12 cellular contexts compared by ENCODE assay signal in the genomic region with DNA sequence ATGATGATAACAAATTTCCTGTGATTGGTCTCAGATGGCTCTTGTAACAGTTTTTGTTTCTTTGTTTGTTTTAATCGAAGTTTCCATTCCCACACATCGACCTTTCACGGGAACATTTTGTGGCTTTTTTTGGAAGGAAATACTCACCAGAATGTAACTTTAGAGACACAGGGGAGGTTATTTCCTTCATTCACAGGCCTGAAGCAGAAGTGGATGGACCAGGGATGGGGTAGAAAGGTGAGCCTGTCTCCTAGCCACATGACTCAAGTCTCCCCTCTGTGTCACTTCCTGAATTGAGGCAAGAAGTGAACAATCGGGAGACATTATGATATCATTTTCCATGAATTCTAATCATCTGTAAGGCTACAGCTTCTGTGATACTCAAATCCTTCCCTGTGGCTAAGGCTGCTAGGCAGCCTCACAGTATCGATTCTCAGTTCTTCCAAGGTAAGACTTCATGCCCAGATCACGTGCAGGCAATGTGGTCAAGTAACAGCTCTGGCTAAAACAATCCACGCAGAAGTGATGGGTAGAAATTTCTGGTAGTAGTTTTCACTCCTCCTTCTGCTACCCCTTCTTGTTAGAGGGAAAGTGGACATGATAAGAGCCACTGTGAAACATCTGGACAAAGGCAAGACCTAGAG.
DNase-seq lines count a peak whose midpoint lies in the region; ATAC-seq, FAIRE-seq and TF ChIP-seq lines count a peak whose summit lies in the region.
"Had no signal": no experiment of that assay in that cellular context is flagged by ENCODE, and none has a peak within 500 bp of the region (broad histone marks: within the 10 kb centered on the region; RNA-seq: fewer than 3 reads in every experiment).

No MANE protein-coding gene starts in this region.

- DNase-seq in Daoy (ENCODE audit: low read depth): peak; percentile 49
- no peak for DNase-seq in SK-N-SH
- peak; percentile 32 for DNase-seq in endothelial cell of umbilical vein (ENCODE audit: low read depth, low spot score)
- DNase-seq in non-pigmented ciliary epithelial cell (ENCODE audit: low read depth): peak; percentile 70
- no peak for DNase-seq in CD4-positive, alpha-beta T cell
- no peak for DNase-seq in NCI-H2029 (lab: John Stamatoyannopoulos, UW)
- DNase-seq in NCI-H345 treated with DMSO at 0.1 percent for 48 hours (lab: John Stamatoyannopoulos, UW; ENCODE audit: unreplicated experiment): no peak
- no peak for DNase-seq in NCI-H1048 (lab: John Stamatoyannopoulos, UW)
- DNase-seq: CD4-positive, alpha-beta memory T cell; NK-92 treated with Interleukin-12 subunit alpha and Interleukin-12 subunit beta, amount 100 ng/mL, for 24 hours; T1000 had no signal

- H4K20me1 ChIP-seq in SK-N-SH (ENCODE audit: insufficient read depth) (no peaks in the 10 kb centered on the region), endothelial cell of umbilical vein (replicated peaks; ENCODE audit: control insufficient read depth, extremely low read depth, insufficient read depth, low read length) (no peaks in the 10 kb centered on the region)

- no peaks in the 10 kb centered on the region for H3K27me3 ChIP-seq in SK-N-SH (ENCODE audit: insufficient read depth)
- no peaks in the 10 kb centered on the region for H3K27me3 ChIP-seq in endothelial cell of umbilical vein (ENCODE audit: control insufficient read depth in 2 of 2, insufficient read depth in 2 of 2, low read length in 2 of 2)
- H3K27me3 ChIP-seq in CD4-positive, alpha-beta T cell (ENCODE audit: control insufficient read depth, insufficient read depth, low read length): no peaks in the 10 kb centered on the region

- H3K4me2 ChIP-seq in SK-N-SH: peak overlapping the region; percentile 16
- no peak overlapping the region for H3K4me2 ChIP-seq in endothelial cell of umbilical vein (ENCODE audit: insufficient read depth, low read length)

- no peak overlapping the region for H3K4me3 Mint-ChIP-seq in CD4-positive, alpha-beta T cell
- H3K4me3 Mint-ChIP-seq: CD4-positive, alpha-beta memory T cell had no signal

- no peaks in the 10 kb centered on the region for H3K9me2 ChIP-seq in SK-N-SH

- H3K9me3 Mint-ChIP-seq in CD4-positive, alpha-beta T cell: no peaks in the 10 kb centered on the region
- H3K9me3 Mint-ChIP-seq: CD4-positive, alpha-beta memory T cell had no signal

- POLR2A ChIA-PET in SK-N-SH (lab: Yijun Ruan, JAX): no interaction called here
- POLR2A ChIA-PET in endothelial cell of umbilical vein (lab: Charles Lee): no interaction called here
- POLR2A ChIA-PET in CD4-positive, alpha-beta T cell (lab: Charles Lee): no interaction called here

- no peaks in the 10 kb centered on the region for H3K9me1 ChIP-seq in endothelial cell of umbilical vein (replicated peaks; ENCODE audit: control insufficient read depth, extremely low read depth, insufficient read depth, low read length)

- H3K9ac ChIP-seq in SK-N-SH (peak overlapping the region; percentile 33; the same call in 1 of the 2 replicates), endothelial cell of umbilical vein (replicated peaks; ENCODE audit: extremely low read depth, insufficient read depth, low read length) (no peak overlapping the region)

- peaks cover 19% of the 10 kb centered on the region for H3F3A ChIP-seq in SK-N-SH (replicated peaks; ENCODE audit: insufficient read depth)

- TF ChIP-seq CTCF in SK-N-SH (IDR thresholded peaks at IDR 0.05) (no peak), endothelial cell of umbilical vein (IDR thresholded peaks at IDR 0.05; ENCODE audit: extremely low read depth in 1 of 2, insufficient read depth in 1 of 2, low read depth in 1 of 2, low read length in 2 of 2) (no peak)
- no peak for TF ChIP-seq CTCF in CD4-positive, alpha-beta T cell (IDR thresholded peaks at IDR 0.05)

- no peak overlapping the region for H3K27ac Mint-ChIP-seq in CD4-positive, alpha-beta T cell
- H3K27ac Mint-ChIP-seq: CD4-positive, alpha-beta memory T cell had no signal

- TF ChIP-seq EP300 in SK-N-SH (IDR thresholded peaks at IDR 0.05; ENCODE audit: borderline replicate concordance in 1 of 2, low read depth in 1 of 2, low read length in 1 of 2): peak in 1 of 2 experiments; percentile 31; a peak in 1 of 4 replicates

- no peak for FAIRE-seq in endothelial cell of umbilical vein (lab: Jason Lieb, UNC)

- H3K79me2 ChIP-seq in SK-N-SH (ENCODE audit: insufficient read depth) (no peaks in the 10 kb centered on the region), endothelial cell of umbilical vein (ENCODE audit: control insufficient read depth, insufficient read depth, low read length) (no peaks in the 10 kb centered on the region)

- H2AFZ ChIP-seq in SK-N-SH (ENCODE audit: low read depth) (peak overlapping the region; percentile 82), endothelial cell of umbilical vein (ENCODE audit: low read depth, low read length) (no peak overlapping the region)

- no peak for TF ChIP-seq RAD21 in SK-N-SH (IDR thresholded peaks at IDR 0.05; ENCODE audit: low read length)

- dilution Hi-C loops in endothelial cell of umbilical vein (cut with MboI; ENCODE audit: extremely low pct_ligation_motif_present, low sequenced_read_pairs): no loop called here

- H3K4me1 Mint-ChIP-seq in CD4-positive, alpha-beta T cell (ENCODE audit: low read depth): no peaks in the 10 kb centered on the region
- H3K4me1 Mint-ChIP-seq: CD4-positive, alpha-beta memory T cell had no signal

- TF ChIP-seq POLR2A in endothelial cell of umbilical vein (IDR thresholded peaks at IDR 0.05; ENCODE audit: low read depth, low read length): no peak

- H3K27me3 Mint-ChIP-seq in CD4-positive, alpha-beta T cell: no peaks in the 10 kb centered on the region
- H3K27me3 Mint-ChIP-seq: CD4-positive, alpha-beta memory T cell had no signal

- H3K4me1 ChIP-seq in SK-N-SH (ENCODE audit: control insufficient read depth in 1 of 2, insufficient read depth in 2 of 2, low read depth in 1 of 2, low read length in 1 of 2) (peaks cover 14 to 32% of the 10 kb centered on the region in 2 experiments), endothelial cell of umbilical vein (ENCODE audit: control insufficient read depth, extremely low read depth, insufficient read depth, low read length) (no peaks in the 10 kb centered on the region)

- ATAC-seq in CD4-positive, alpha-beta T cell (ENCODE audit: poor library complexity): no peak
- ATAC-seq: left lobe of liver had no signal

- H3K36me3 ChIP-seq in SK-N-SH (replicated peaks in 1 of 2; ENCODE audit: control insufficient read depth in 1 of 2, insufficient read depth in 2 of 2, low read length in 1 of 2) (no peaks in the 10 kb centered on the region), endothelial cell of umbilical vein (ENCODE audit: control insufficient read depth in 2 of 2, extremely low read depth in 1 of 2, insufficient read depth in 2 of 2, low read length in 2 of 2) (no peaks in the 10 kb centered on the region)

- H3K9me3 ChIP-seq in SK-N-SH: no peaks in the 10 kb centered on the region
- no peaks in the 10 kb centered on the region for H3K9me3 ChIP-seq in endothelial cell of umbilical vein (replicated peaks; ENCODE audit: control insufficient read depth, insufficient read depth, low read length)
- no peaks in the 10 kb centered on the region for H3K9me3 ChIP-seq in CD4-positive, alpha-beta T cell (ENCODE audit: control insufficient read depth, low read length)

- H3K27ac ChIP-seq in SK-N-SH (ENCODE audit: low read depth in 2 of 2, low read length in 1 of 2) (peak overlapping the region; percentile 71 to 93), endothelial cell of umbilical vein (ENCODE audit: insufficient read depth, low read depth, low read length) (no peak overlapping the region)
- H3K27ac ChIP-seq in CD4-positive, alpha-beta T cell (ENCODE audit: low read depth, low read length): no peak overlapping the region

- CTCF ChIA-PET in SK-N-SH (lab: Yijun Ruan, JAX): interaction anchor here (0.6 to 2.0 kb wide), 2 partner anchors 22 to 528 kb away, joined by 4 to 10 read pairs; no protein-coding TSS in a partner anchor
- CTCF ChIA-PET in endothelial cell of umbilical vein (lab: Charles Lee): interaction anchor here (1.2 to 2.0 kb wide), 2 partner anchors 23 to 131 kb away, joined by 3 to 5 read pairs; no protein-coding TSS in a partner anchor
- CTCF ChIA-PET in CD4-positive, alpha-beta T cell (lab: Charles Lee): no interaction called here

- intact Hi-C loops in endothelial cell of umbilical vein (cut with micrococcal nuclease): no loop called here
- intact Hi-C loops in CD4-positive, alpha-beta T cell (cut with DNase I, micrococcal nuclease): loop anchor here in 1 of 2 experiments (5.0 kb wide), 1 partner anchor 861 kb away; no protein-coding TSS in a partner anchor

- H3K4me3 ChIP-seq in SK-N-SH (ENCODE audit: low read depth in 2 of 2, low read length in 1 of 2): no peak overlapping the region; a peak in 1 of 4 replicates
- H3K4me3 ChIP-seq in endothelial cell of umbilical vein (replicated peaks in 1 of 3; ENCODE audit: insufficient read depth in 1 of 3, low read depth in 1 of 3, low read length in 3 of 3): no peak overlapping the region

- WGBS in SK-N-SH (ENCODE audit: low lambda C conversion rate): 32% methylated on average over 7 of the region's 7 CpGs

- H3K36me3 Mint-ChIP-seq in CD4-positive, alpha-beta T cell (ENCODE audit: low read depth): no peaks in the 10 kb centered on the region
- H3K36me3 Mint-ChIP-seq: CD4-positive, alpha-beta memory T cell had no signal

- no TSS peak for BruUV-seq in endothelial cell of umbilical vein (replicated peaks; lab: Mats Ljungman, UMichigan)

TF ChIP-seq in SK-N-SH, 30 proteins besides CTCF, POLR2A, EP300 and RAD21 (continues in another document):
- TF ChIP-seq JUND (IDR thresholded peaks at IDR 0.05) (peak; percentile 16; the same call in 1 of the 2 replicates), TCF12 (IDR thresholded peaks at IDR 0.05) (peak; percentile 50; the same call in 1 of the 2 replicates)
- TF ChIP-seq, protein P1, sequence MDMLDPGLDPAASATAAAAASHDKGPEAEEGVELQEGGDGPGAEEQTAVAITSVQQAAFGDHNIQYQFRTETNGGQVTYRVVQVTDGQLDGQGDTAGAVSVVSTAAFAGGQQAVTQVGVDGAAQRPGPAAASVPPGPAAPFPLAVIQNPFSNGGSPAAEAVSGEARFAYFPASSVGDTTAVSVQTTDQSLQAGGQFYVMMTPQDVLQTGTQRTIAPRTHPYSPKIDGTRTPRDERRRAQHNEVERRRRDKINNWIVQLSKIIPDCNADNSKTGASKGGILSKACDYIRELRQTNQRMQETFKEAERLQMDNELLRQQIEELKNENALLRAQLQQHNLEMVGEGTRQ (IDR thresholded peaks at IDR 0.05; ENCODE audit: borderline replicate concordance, low read depth, low read length): no peak

TF ChIP-seq in endothelial cell of umbilical vein, 7 proteins besides CTCF, POLR2A, EP300 and RAD21 (continues in another document):
- TF ChIP-seq JUN (IDR thresholded peaks at IDR 0.05; ENCODE audit: borderline replicate concordance, insufficient read depth, insufficient read length, low read depth) (no peak), MYC (IDR thresholded peaks at IDR 0.05; ENCODE audit: low read depth, low read length) (no peak), POLR2AphosphoS5 (IDR thresholded peaks at IDR 0.05; ENCODE audit: insufficient read depth, low read depth, low read length) (no peak)
- TF ChIP-seq, protein P2, sequence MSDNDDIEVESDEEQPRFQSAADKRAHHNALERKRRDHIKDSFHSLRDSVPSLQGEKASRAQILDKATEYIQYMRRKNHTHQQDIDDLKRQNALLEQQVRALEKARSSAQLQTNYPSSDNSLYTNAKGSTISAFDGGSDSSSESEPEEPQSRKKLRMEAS (IDR thresholded peaks at IDR 0.05; ENCODE audit: insufficient read depth, insufficient read length): no peak

Comparison
In these comparisons a context has a peak if more than half of its experiments do, and no peak if none do; other contexts are left out.
1. DNase-seq: peak in Daoy (single experiment), endothelial cell of umbilical vein (single experiment) and non-pigmented ciliary epithelial cell (single experiment); none in SK-N-SH (single experiment), CD4-positive, alpha-beta T cell (0 of 10), NCI-H2029 (single experiment), NCI-H345 treated with DMSO at 0.1 percent for 48 hours (single experiment) and NCI-H1048 (single experiment).
2. H3K27ac ChIP-seq: peak in SK-N-SH (2 of 2); none in endothelial cell of umbilical vein (single experiment) and CD4-positive, alpha-beta T cell (single experiment).